21 cellular contexts compared by ENCODE assay signal in genomic region chr3:12908136-12908730, GRCh38.
A peak's percentile ranks its signal among the peaks of the same experiment; 100 is the strongest.
DNase-seq lines count a peak whose midpoint lies in the region; ATAC-seq lines count a peak whose summit lies in the region.
"Had no signal": no experiment of that assay in that cellular context is flagged by ENCODE, and none has a peak within 500 bp of the region (broad histone marks: within the 10 kb centered on the region; RNA-seq: fewer than 3 reads in every experiment).

No MANE protein-coding gene starts in this region.

- H4K91ac ChIP-seq in neuronal stem cell (ENCODE audit: low read depth, low read length, poor library complexity) = no peak overlapping the region

- H3K4me1 ChIP-seq in neuronal stem cell (ENCODE audit: control insufficient read depth in 2 of 2, insufficient read depth in 1 of 2, low read depth in 1 of 2, low read length in 2 of 2) = no peaks in the 10 kb centered on the region
- H3K4me1 ChIP-seq: HAP-1 had no signal

- H3K4me2 ChIP-seq in neuronal stem cell (ENCODE audit: insufficient read depth, low read length, poor library complexity, severe bottlenecking) = no peak overlapping the region

- no peaks in the 10 kb centered on the region for H3K4me1 Mint-ChIP-seq in activated naive CD4-positive, alpha-beta T cell treated with anti-CD3 and anti-CD28 coated beads for 36 hours (ENCODE audit: low read depth)
- H3K4me1 Mint-ChIP-seq in IgD-negative memory B cell = peaks cover 0 to 5% (median 4%) of the 10 kb centered on the region in 3 donors
- peaks cover 0 to 10% of the 10 kb centered on the region in 2 donors for H3K4me1 Mint-ChIP-seq in effector memory CD8-positive, alpha-beta T cell (ENCODE audit: low read depth in 2 of 2)

- no peak overlapping the region for H3K4me3 ChIP-seq in neuronal stem cell (ENCODE audit: low read length in 2 of 2)
- H3K4me3 ChIP-seq: GM23248, HAP-1 had no signal

- H3K27ac Mint-ChIP-seq in activated naive CD4-positive, alpha-beta T cell treated with anti-CD3 and anti-CD28 coated beads, Interleukin-2, amount 50 U/mL, for 72 hours = peak overlapping the region; percentile 47 to 70
- H3K27ac Mint-ChIP-seq in activated naive CD4-positive, alpha-beta T cell treated with anti-CD3 and anti-CD28 coated beads for 36 hours = no peak overlapping the region
- peak overlapping the region; percentile 23 to 74 (median 71) for H3K27ac Mint-ChIP-seq in IgD-negative memory B cell
- H3K27ac Mint-ChIP-seq in effector memory CD8-positive, alpha-beta T cell = peak overlapping the region; percentile 25 to 78

- WGBS in neuronal stem cell (ENCODE audit: extremely low coverage in 2 of 2, insufficient read length in 2 of 2, insufficient replicate concordance in 1 of 2), 2 donors = no CpG with 5 or more reads among the region's 28 CpGs

- H3K18ac ChIP-seq in neuronal stem cell (ENCODE audit: low read length) = peak overlapping the region; percentile 60

- H3K14ac ChIP-seq in neuronal stem cell (ENCODE audit: low read length) = no peak overlapping the region

- H3K27me3 Mint-ChIP-seq in activated naive CD4-positive, alpha-beta T cell treated with anti-CD3 and anti-CD28 coated beads for 36 hours (ENCODE audit: low read depth) = no peaks in the 10 kb centered on the region
- no peaks in the 10 kb centered on the region for H3K27me3 Mint-ChIP-seq in IgD-negative memory B cell
- no peaks in the 10 kb centered on the region for H3K27me3 Mint-ChIP-seq in effector memory CD8-positive, alpha-beta T cell

- no peak overlapping the region for H4K8ac ChIP-seq in neuronal stem cell (ENCODE audit: low read depth, low read length)

- peak overlapping the region; percentile 14 for H3K9ac ChIP-seq in neuronal stem cell (ENCODE audit: low read depth, low read length, poor library complexity)
- H3K9ac ChIP-seq: GM23248 had no signal

- no peak overlapping the region for H2BK120ac ChIP-seq in neuronal stem cell (ENCODE audit: low read depth, low read length)

- no peak overlapping the region for H2BK15ac ChIP-seq in neuronal stem cell (ENCODE audit: low read length)

- H3K4ac ChIP-seq in neuronal stem cell (ENCODE audit: low read length) = no peak overlapping the region

- CTCF ChIA-PET in activated naive CD4-positive, alpha-beta T cell treated with anti-CD3 and anti-CD28 coated beads for 36 hours (lab: Charles Lee) = interaction anchor here (0.9 to 1.1 kb wide), 2 partner anchors 41 to 61 kb away, joined by 3 read pairs; no protein-coding TSS in a partner anchor

- no peak for ATAC-seq in activated naive CD4-positive, alpha-beta T cell treated with anti-CD3 and anti-CD28 coated beads, Interleukin-2, amount 50 U/mL, for 72 hours
- no peak for ATAC-seq in effector memory CD8-positive, alpha-beta T cell (replicated peaks)
- ATAC-seq in HG02981 (IDR thresholded peaks at IDR 0.05; ENCODE audit: unreplicated experiment) (no peak), HG03097 (IDR thresholded peaks at IDR 0.05; ENCODE audit: low FRiP score, unreplicated experiment) (no peak)

- H3K23ac ChIP-seq in neuronal stem cell (ENCODE audit: low read depth, low read length, poor library complexity) = no peak overlapping the region

- no peak overlapping the region for H3K27ac ChIP-seq in neuronal stem cell (replicated peaks; ENCODE audit: low read length)
- H3K27ac ChIP-seq: GM23248, RWPE1 had no signal

- peaks cover 52 to 95% of the 10 kb centered on the region in 2 donors for H3K36me3 ChIP-seq in neuronal stem cell (replicated peaks in 1 of 2; ENCODE audit: control insufficient read depth in 2 of 2, insufficient read depth in 2 of 2, low read length in 2 of 2)

- H3K9me3 ChIP-seq in neuronal stem cell (replicated peaks in 1 of 2; ENCODE audit: control insufficient read depth in 2 of 2, insufficient read depth in 1 of 2, low read depth in 1 of 2, low read length in 2 of 2) = peaks cover 0 to 2% of the 10 kb centered on the region in 2 donors
- H3K9me3 ChIP-seq: HAP-1 had no signal

- H2AK5ac ChIP-seq in neuronal stem cell (ENCODE audit: low read depth, low read length) = no peak overlapping the region

- no peak overlapping the region for H2AFZ ChIP-seq in neuronal stem cell (ENCODE audit: low read length)
- H2AFZ ChIP-seq: GM23248 had no signal

- H3K9me3 Mint-ChIP-seq in activated naive CD4-positive, alpha-beta T cell treated with anti-CD3 and anti-CD28 coated beads, Interleukin-2, amount 50 U/mL, for 72 hours = no peaks in the 10 kb centered on the region
- no peaks in the 10 kb centered on the region for H3K9me3 Mint-ChIP-seq in activated naive CD4-positive, alpha-beta T cell treated with anti-CD3 and anti-CD28 coated beads for 36 hours
- H3K9me3 Mint-ChIP-seq in IgD-negative memory B cell = no peaks in the 10 kb centered on the region
- H3K9me3 Mint-ChIP-seq in effector memory CD8-positive, alpha-beta T cell = no peaks in the 10 kb centered on the region

- no peaks in the 10 kb centered on the region for H3K27me3 ChIP-seq in neuronal stem cell (ENCODE audit: control insufficient read depth in 3 of 3, insufficient read depth in 3 of 3, low read depth in 1 of 3, low read length in 3 of 3)

- no peak for DNase-seq in activated naive CD4-positive, alpha-beta T cell treated with anti-CD3 and anti-CD28 coated beads, Interleukin-2, amount 50 U/mL, for 72 hours (ENCODE audit: low spot score in 2 of 2)
- no peak for DNase-seq in activated naive CD4-positive, alpha-beta T cell treated with anti-CD3 and anti-CD28 coated beads for 36 hours
- no peak for DNase-seq in effector memory CD8-positive, alpha-beta T cell
- DNase-seq in neuronal stem cell (ENCODE audit: low spot score) = no peak
- DNase-seq in NCI-H2227 (lab: John Stamatoyannopoulos, UW; ENCODE audit: unreplicated experiment) = no peak
- DNase-seq: AML-193; C1 segment of cervical spinal cord; GM23248; NCI-H1105; NCI-H146; NCI-H2029; NCI-H226; NCI-H510A treated with DMSO at 0.1 percent for 48 hours; NCI-H774; NK-92 treated with Interleukin-12 subunit alpha and Interleukin-12 subunit beta, amount 100 ng/mL, for 24 hours; SIG-M5 had no signal

- no peak overlapping the region for H2BK5ac ChIP-seq in neuronal stem cell (ENCODE audit: low read length)

- no peak overlapping the region for H3K4me3 Mint-ChIP-seq in activated naive CD4-positive, alpha-beta T cell treated with anti-CD3 and anti-CD28 coated beads for 36 hours
- peak overlapping the region in 1 of 4 donors; percentile 5 for H3K4me3 Mint-ChIP-seq in IgD-negative memory B cell
- H3K4me3 Mint-ChIP-seq in effector memory CD8-positive, alpha-beta T cell = no peak overlapping the region

- H2BK12ac ChIP-seq in neuronal stem cell (ENCODE audit: low read length) = no peak overlapping the region

- peaks cover 0 to 6% of the 10 kb centered on the region in 2 donors for H3K36me3 Mint-ChIP-seq in activated naive CD4-positive, alpha-beta T cell treated with anti-CD3 and anti-CD28 coated beads, Interleukin-2, amount 50 U/mL, for 72 hours
- peaks cover 3% of the 10 kb centered on the region for H3K36me3 Mint-ChIP-seq in activated naive CD4-positive, alpha-beta T cell treated with anti-CD3 and anti-CD28 coated beads for 36 hours (ENCODE audit: low read depth)
- H3K36me3 Mint-ChIP-seq in IgD-negative memory B cell = no peaks in the 10 kb centered on the region
- H3K36me3 Mint-ChIP-seq in effector memory CD8-positive, alpha-beta T cell (ENCODE audit: insufficient read depth) = peaks cover 83% of the 10 kb centered on the region

- no peaks in the 10 kb centered on the region for H3K79me1 ChIP-seq in neuronal stem cell (ENCODE audit: low read depth, low read length)

- intact Hi-C loops in activated naive CD4-positive, alpha-beta T cell treated with anti-CD3 and anti-CD28 coated beads for 36 hours (cut with micrococcal nuclease) = no loop called here
